ENCODE assay signal across 7 cellular contexts in genomic region chr1:51560895-51561294, GRCh38. TPM values are rescaled to one million over a fixed set of nuclear protein-coding genes. Genes with fewer than 3 reads are reported as not detected.
DNase-seq lines count a peak whose midpoint lies in the region; ATAC-seq and TF ChIP-seq lines count a peak whose summit lies in the region.
"Not testable (repeated sequence)": the region's sequence is repeated elsewhere in the genome, so short reads cannot be mapped to it uniquely, and the experiment has no call there.

No MANE protein-coding gene starts in this region.

- H3K27ac ChIP-seq in Panc1 (ENCODE audit: low read length) (peak overlapping the region; percentile 89), right lobe of liver (peak overlapping the region in 1 of 3 donors; percentile 31), psoas muscle (peak overlapping the region; percentile 83)
- not testable (repeated sequence) for H3K27ac ChIP-seq in upper lobe of left lung

- TF ChIP-seq EP300 in upper lobe of left lung (IDR thresholded peaks at IDR 0.05): not testable (repeated sequence)

- not testable (repeated sequence) for ATAC-seq in Panc1; upper lobe of left lung (ENCODE audit: low FRiP score in 2 of 2)
- ATAC-seq in Right ventricle myocardium inferior: peak; percentile 35
- peak; percentile 38 to 40 for ATAC-seq in left cardiac atrium
- peak; percentile 80 for ATAC-seq in left lobe of liver
- peak; percentile 70 to 83 (median 78) for ATAC-seq in right lobe of liver
- ATAC-seq in psoas muscle: peak; percentile 78 to 82 (median 80)

- intact Hi-C loops in Panc1 (cut with micrococcal nuclease; ENCODE audit: unreplicated experiment); Right ventricle myocardium inferior (cut with DNase I); right lobe of liver (cut with DNase I): not testable (repeated sequence)
- intact Hi-C loops in left cardiac atrium (cut with DNase I): loop anchor here in 1 of 2 donors (10.0 kb wide), 1 partner anchor 204 kb away; no protein-coding TSS in a partner anchor
- intact Hi-C loops in psoas muscle (cut with DNase I): loop anchor here in 1 of 2 donors (5.0 kb wide), 1 partner anchor 56 kb away; the partner anchor contains the start of gene OSBPL9

- TF ChIP-seq POLR2A in right lobe of liver (IDR thresholded peaks at IDR 0.05); upper lobe of left lung (IDR thresholded peaks at IDR 0.05): not testable (repeated sequence)

- CTCF ChIA-PET in Panc1 (lab: Charles Lee): not testable (repeated sequence)

- H3K4me1 ChIP-seq in Panc1 (ENCODE audit: control insufficient read depth, insufficient read depth, low read length): peaks cover 45% of the 10 kb centered on the region
- H3K4me1 ChIP-seq in right lobe of liver: peaks cover 0 to 29% (median 4%) of the 10 kb centered on the region in 4 donors
- peaks cover 49% of the 10 kb centered on the region for H3K4me1 ChIP-seq in psoas muscle
- not testable (repeated sequence) for H3K4me1 ChIP-seq in upper lobe of left lung

- not testable (repeated sequence) for H3K36me3 ChIP-seq in Panc1 (ENCODE audit: control insufficient read depth, insufficient read depth, low read length); right lobe of liver; psoas muscle (ENCODE audit: insufficient read depth in 1 of 2, low read depth in 1 of 2); upper lobe of left lung

- TF ChIP-seq CTCF in Panc1 (IDR thresholded peaks at IDR 0.05); right lobe of liver (IDR thresholded peaks at IDR 0.05); psoas muscle (IDR thresholded peaks at IDR 0.05); upper lobe of left lung (IDR thresholded peaks at IDR 0.05): not testable (repeated sequence)

- in situ Hi-C loops in Panc1 (cut with HindIII; ENCODE audit: low pct_unique_long_range_greater_than_20kb, low sequenced_read_pairs): not testable (repeated sequence)

- not testable (repeated sequence) for H3K4me3 ChIP-seq in Panc1 (ENCODE audit: low read depth in 2 of 2, low read length in 2 of 2); right lobe of liver; psoas muscle; upper lobe of left lung

- not testable (repeated sequence) for BruUV-seq in Panc1 (replicated peaks; lab: Mats Ljungman, UMichigan)

- POLR2A ChIA-PET in Panc1 (lab: Charles Lee): not testable (repeated sequence)

- not testable (repeated sequence) for DNase-seq in Panc1 (ENCODE audit: low read depth, low spot score); Right ventricle myocardium inferior (ENCODE audit: missing footprints); left cardiac atrium
- DNase-seq in left lobe of liver (ENCODE audit: low spot score) (peak; percentile 83), right lobe of liver (peak; percentile 46 to 77 (median 70)), psoas muscle (peak in 1 of 2 donors; percentile 80), upper lobe of left lung (peak; percentile 7 to 56)

- not testable (repeated sequence) for H3K9me3 ChIP-seq in Panc1 (ENCODE audit: control insufficient read depth, insufficient read depth, low read depth, low read length); right lobe of liver; psoas muscle; upper lobe of left lung

- 45% methylated on average over 8 of the region's 8 CpGs for WGBS in right lobe of liver (ENCODE audit: insufficient coverage, low coverage, low lambda C conversion rate, missing lambda C conversion rate)
- 19 to 44% (median 32%) methylated on average over 8 of the region's 8 CpGs for WGBS in psoas muscle, 3 donors
- WGBS in upper lobe of left lung, 2 donors: 67 to 86% methylated on average over 8 of the region's 8 CpGs

- H3K27me3 ChIP-seq in Panc1 (ENCODE audit: control insufficient read depth, insufficient read depth, low read length); right lobe of liver; psoas muscle (ENCODE audit: insufficient read depth in 3 of 3, low read length in 2 of 3); upper lobe of left lung: not testable (repeated sequence)

RNA-seq across cellular contexts. Expression of gene EPS15, which starts 41.8 kb away (rescaled TPM):
- 54.4 TPM for total RNA-seq in Panc1 (2021; ENCODE audit: unreplicated experiment)
- polyA plus RNA-seq in Panc1 (2012; ENCODE audit: insufficient read length): 15.4 TPM
- total RNA-seq in Right ventricle myocardium inferior: 66.1 TPM
- total RNA-seq in left cardiac atrium: 10 to 100 TPM; 59.5 to 64.8 TPM
- 26.1 TPM for total RNA-seq in left lobe of liver
- total RNA-seq in right lobe of liver: 10 to 100 TPM; 23.2 to 30.9 (median 28.6) TPM
- total RNA-seq in psoas muscle: 10 to 100 TPM; 42.6 to 71.9 (median 54.1) TPM
- polyA plus RNA-seq in psoas muscle: 10 to 100 TPM in 2 of 3 donors, 1 to 10 TPM in 1; 9.8 to 46.1 (median 21.7) TPM
- 100 to 1,000 TPM in 1 of 6 donors, 10 to 100 TPM in 5; 50.4 to 181 (median 73.3) TPM for total RNA-seq in upper lobe of left lung

RNA-seq across cellular contexts. Expression of gene OSBPL9, which starts 56.0 kb away (rescaled TPM):
- total RNA-seq in Panc1 (2021; ENCODE audit: unreplicated experiment) (85.5 TPM), Right ventricle myocardium inferior (45.1 TPM), left cardiac atrium (10 to 100 TPM; 39.3 to 45.1 TPM), left lobe of liver (61.1 TPM), right lobe of liver (10 to 100 TPM; 51.7 to 90.5 (median 71.7) TPM), psoas muscle (100 to 1,000 TPM in 1 of 4 donors, 10 to 100 TPM in 3; 32.5 to 141 (median 52.0) TPM), upper lobe of left lung (100 to 1,000 TPM in 3 of 6 donors, 10 to 100 TPM in 3; 55.7 to 271 (median 94.9) TPM)
- polyA plus RNA-seq in Panc1 (2012; ENCODE audit: insufficient read length): 63.5 TPM
- 10 to 100 TPM; 15.6 to 84.8 (median 60.6) TPM for polyA plus RNA-seq in psoas muscle
